In the genomic region with DNA sequence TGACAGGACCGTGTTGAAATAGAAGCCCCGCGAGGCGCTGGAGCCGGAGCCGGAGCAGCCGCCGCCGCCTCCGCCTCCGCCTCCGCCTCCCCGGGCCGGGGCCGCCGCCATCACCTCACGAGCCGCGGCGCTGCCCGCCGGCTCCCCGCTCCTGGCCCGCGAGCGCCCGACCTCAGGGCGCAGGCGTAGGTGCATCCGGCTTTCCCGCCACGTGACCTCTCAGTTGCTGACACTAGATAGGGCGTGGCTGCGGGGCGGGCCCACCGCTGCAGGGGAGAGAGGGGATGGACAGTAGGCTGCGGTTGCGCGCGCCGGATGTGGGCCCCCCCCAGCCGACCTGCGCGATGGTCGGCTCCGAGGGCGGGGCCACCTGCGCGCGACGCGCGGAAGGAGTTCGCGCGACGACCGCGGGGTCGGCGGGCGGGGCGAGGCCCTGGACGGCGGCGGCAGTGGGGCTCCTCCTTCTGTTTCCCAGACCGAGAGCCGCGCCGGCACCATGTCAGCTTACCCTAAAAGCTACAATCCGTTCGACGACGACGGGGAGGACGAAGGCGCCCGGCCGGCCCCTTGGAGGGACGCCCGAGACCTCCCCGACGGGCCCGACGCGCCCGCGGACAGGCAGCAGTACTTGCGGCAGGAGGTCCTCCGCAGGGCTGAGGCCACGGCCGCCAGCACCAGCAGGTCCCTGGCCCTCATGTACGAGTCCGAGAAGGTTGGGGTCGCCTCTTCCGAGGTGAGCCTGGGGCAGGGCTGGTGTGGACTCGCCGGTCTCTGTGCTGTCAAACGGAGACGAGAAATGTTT, we compare ENCODE assay signal across 8 cellular contexts. TPM values are rescaled to one million over a fixed set of nuclear protein-coding genes. Genes with fewer than 3 reads are reported as not detected.
DNase-seq lines count a peak whose midpoint lies in the region; ATAC-seq and TF ChIP-seq lines count a peak whose summit lies in the region.

A gene (minus strand): TSS at position 197 of the 802 bp plus-strand sequence. CDS start 86 bp downstream, at position 111.
A gene (plus strand): TSS at position 393 of the 802 bp plus-strand sequence. CDS start 104 bp downstream, at position 497.

- H3K4me1 ChIP-seq in prostate gland (replicated peaks): peaks cover 15% of the 10 kb centered on the region

- H3K4me3 ChIP-seq in prostate gland: peak within 1 kb of the TSS; percentile 87 to 95

- H3K9me3 ChIP-seq in prostate gland: no peaks in the 10 kb centered on the region

- no peaks in the 10 kb centered on the region for H3K27me3 ChIP-seq in prostate gland (replicated peaks; ENCODE audit: insufficient read depth)

- peak; percentile 88 for ATAC-seq in GM18499 (IDR thresholded peaks at IDR 0.05; ENCODE audit: insufficient read depth, unreplicated experiment)
- ATAC-seq in HG02938 (IDR thresholded peaks at IDR 0.05; ENCODE audit: unreplicated experiment): peak; percentile 89
- ATAC-seq in left ventricle myocardium superior: peak; percentile 95

- peak within 1 kb of the TSS; percentile 89 for H3K27ac ChIP-seq in angular gyrus (ENCODE audit: low read depth, low read length)
- peak within 1 kb of the TSS; percentile 88 to 90 for H3K27ac ChIP-seq in prostate gland

- WGBS in prostate gland: under 1% methylated on average over 66 of the region's 100 CpGs

- DNase-seq in NCI-H187 (lab: John Stamatoyannopoulos, UW): peak; percentile 66 to 80
- DNase-seq in T-helper 2 cell: peak; percentile 95 to 99 (median 97)
- peak; percentile 100 for DNase-seq in left ventricle myocardium superior
- DNase-seq in prostate gland (ENCODE audit: low spot score): peak; percentile 98
- peak; percentile 99 for DNase-seq in ureter (ENCODE audit: low spot score)

- TF ChIP-seq POLR2A in prostate gland (IDR thresholded peaks at IDR 0.05): peak; percentile 69

- TF ChIP-seq CTCF in prostate gland (IDR thresholded peaks at IDR 0.05): peak in 2 of 4 experiments; percentile 51 to 54

- intact Hi-C loops in left ventricle myocardium superior (cut with micrococcal nuclease) (no loop called here), prostate gland (cut with DNase I) (loop anchor here (5.0 kb wide), 1 partner anchor 58 kb away; a partner anchor contains a TSS)

- H3K36me3 ChIP-seq in prostate gland: no peaks in the 10 kb centered on the region

RNA-seq across cellular contexts. Expression of the first gene that starts in this region (rescaled TPM):
- total RNA-seq in left ventricle myocardium superior: 46.2 TPM
- 100 to 1,000 TPM in 1 of 2 donors, 10 to 100 TPM in 1; 74.2 to 115 TPM for total RNA-seq in prostate gland
- 129 TPM for total RNA-seq in ureter

RNA-seq across cellular contexts. Expression of the second gene that starts in this region (rescaled TPM):
- total RNA-seq in left ventricle myocardium superior (24.2 TPM), prostate gland (10 to 100 TPM; 19.1 to 24.1 TPM), ureter (28.7 TPM)

Comparison
In these comparisons a context has a peak if more than half of its experiments do, and no peak if none do; other contexts are left out.
1. Peak in every context shown above with its lines: DNase-seq, ATAC-seq, H3K4me3 ChIP-seq and H3K27ac ChIP-seq.